20 cellular contexts compared by ENCODE assay signal in the genomic region with DNA sequence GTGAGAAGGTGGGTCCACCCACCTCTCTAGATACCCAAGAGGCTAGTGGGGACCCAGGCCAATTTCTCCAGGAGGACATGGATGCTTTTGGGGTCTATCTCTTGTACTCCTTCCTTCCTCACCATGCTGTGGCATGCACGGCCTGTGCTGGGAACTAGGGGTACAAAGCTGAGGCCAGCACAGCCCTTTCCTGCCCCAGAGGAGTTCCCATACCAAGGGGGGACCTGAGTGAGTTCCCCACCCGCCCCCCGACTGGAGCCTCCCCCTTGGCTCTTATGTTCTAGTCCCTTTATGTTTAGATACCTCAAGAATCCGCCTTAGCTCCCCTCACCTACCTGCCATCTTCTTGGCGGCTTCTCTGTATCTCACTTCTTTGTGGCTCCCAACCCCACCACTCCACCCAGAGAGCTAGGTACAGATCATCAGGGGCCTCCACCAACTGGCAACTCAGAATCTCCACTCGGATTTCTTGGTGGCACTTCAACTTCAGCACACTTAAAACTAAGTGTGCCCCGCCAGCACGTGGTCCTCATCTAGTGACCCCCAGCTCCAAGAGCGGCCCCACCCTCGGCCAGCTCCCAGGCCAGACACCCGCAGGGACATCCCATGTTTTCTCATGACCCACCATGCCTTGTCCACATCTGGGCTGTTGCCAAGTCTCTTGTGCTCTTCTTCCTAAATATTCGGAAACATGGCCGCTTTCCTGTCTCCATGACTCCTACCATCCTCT.
DNase-seq lines count a peak whose midpoint lies in the region; ATAC-seq and TF ChIP-seq lines count a peak whose summit lies in the region.
"Had no signal": no experiment of that assay in that cellular context is flagged by ENCODE, and none has a peak within 500 bp of the region (broad histone marks: within the 10 kb centered on the region; RNA-seq: fewer than 3 reads in every experiment).

No MANE protein-coding gene starts in this region.

- DNase-seq in CD14-positive monocyte (ENCODE audit: low spot score): peak; percentile 22
- DNase-seq in RWPE2 (ENCODE audit: low spot score): peak; percentile 53
- DNase-seq in islet precursor cell: peak; percentile 35
- peak; percentile 42 for DNase-seq in sigmoid colon
- no peak for DNase-seq in stimulated activated naive CD4-positive, alpha-beta T cell (lab: John Stamatoyannopoulos, UW)
- DNase-seq in HK-2 (ENCODE audit: unreplicated experiment): no peak
- DNase-seq: activated CD4-positive, alpha-beta T cell treated with anti-CD3 and anti-CD28 coated beads for 4 hours; activated naive CD4-positive, alpha-beta T cell treated with Interleukin-2 at 50 U/mL for 16 hours; CD4-positive, alpha-beta T cell; DMS153; GOT3; KG1; left colon; NCI-H187 treated with DMSO at 0.1 percent for 48 hours; NCI-H226; SIG-M5; stimulated activated CD4-positive, alpha-beta T cell treated with anti-CD3 and anti-CD28 coated beads, Interleukin-12 subunit alpha, Interleukin-12 subunit beta, amount 100 ng/mL, for 4 hours had no signal

- ATAC-seq in RWPE2 (ENCODE audit: low read depth) (no peak), GM21825 (IDR thresholded peaks at IDR 0.05; ENCODE audit: unreplicated experiment) (no peak)
- ATAC-seq: left colon had no signal

- no peaks in the 10 kb centered on the region for H3K36me3 ChIP-seq in RWPE2 (ENCODE audit: low read depth)
- no peaks in the 10 kb centered on the region for H3K36me3 ChIP-seq in sigmoid colon
- H3K36me3 ChIP-seq: ascending aorta, neural progenitor cell had no signal

- intact Hi-C loops in CD14-positive monocyte (cut with micrococcal nuclease) (no loop called here), sigmoid colon (cut with DNase I) (no loop called here)

- H3K4me1 ChIP-seq in RWPE2 (ENCODE audit: insufficient read depth, poor library complexity, severe bottlenecking) (no peaks in the 10 kb centered on the region), sigmoid colon (no peaks in the 10 kb centered on the region)
- H3K4me1 ChIP-seq: ascending aorta, neural progenitor cell had no signal

- no peak for TF ChIP-seq POLR2A in sigmoid colon (IDR thresholded peaks at IDR 0.05)

- H3K27ac ChIP-seq in RWPE2 (ENCODE audit: poor library complexity, severe bottlenecking) (no peak overlapping the region), sigmoid colon (no peak overlapping the region)
- H3K27ac ChIP-seq: ascending aorta, neural progenitor cell had no signal

- peaks cover 7 to 25% (median 14%) of the 10 kb centered on the region in 7 donors for H3K9me3 Mint-ChIP-seq in CD14-positive monocyte
- H3K9me3 Mint-ChIP-seq: CD4-positive, alpha-beta T cell had no signal

- no peak overlapping the region for H3K4me3 Mint-ChIP-seq in CD14-positive monocyte
- H3K4me3 Mint-ChIP-seq: CD4-positive, alpha-beta T cell; neural progenitor cell had no signal

- H3K4me3 ChIP-seq in RWPE2 (ENCODE audit: severe bottlenecking) (no peak overlapping the region), sigmoid colon (no peak overlapping the region)
- H3K4me3 ChIP-seq: ascending aorta, neural progenitor cell had no signal

- no peak for TF ChIP-seq CTCF in CD14-positive monocyte (IDR thresholded peaks at IDR 0.05)
- TF ChIP-seq CTCF in RWPE2 (IDR thresholded peaks at IDR 0.05; ENCODE audit: poor library complexity, severe bottlenecking): no peak
- no peak for TF ChIP-seq CTCF in sigmoid colon (IDR thresholded peaks at IDR 0.05)

- no peaks in the 10 kb centered on the region for H3K27me3 ChIP-seq in RWPE2 (ENCODE audit: insufficient read depth, poor library complexity, severe bottlenecking)
- H3K27me3 ChIP-seq in sigmoid colon: no peaks in the 10 kb centered on the region
- H3K27me3 ChIP-seq: ascending aorta, neural progenitor cell had no signal

- H3K36me3 Mint-ChIP-seq in CD14-positive monocyte: no peaks in the 10 kb centered on the region
- H3K36me3 Mint-ChIP-seq: neural progenitor cell had no signal

- 93 to 97% methylated on average over 13 of the region's 13 CpGs for WGBS in sigmoid colon, 2 donors

- peaks cover 3 to 5% (median 4%) of the 10 kb centered on the region in 3 donors for H3K27me3 Mint-ChIP-seq in CD14-positive monocyte (ENCODE audit: low read depth in 3 of 3)

- H3K9me3 ChIP-seq in RWPE2 (ENCODE audit: severe bottlenecking) (no peaks in the 10 kb centered on the region), sigmoid colon (no peaks in the 10 kb centered on the region)
- H3K9me3 ChIP-seq: ascending aorta had no signal

- no peaks in the 10 kb centered on the region for H3K4me1 Mint-ChIP-seq in CD14-positive monocyte
- H3K4me1 Mint-ChIP-seq: neural progenitor cell had no signal

- H3K27ac Mint-ChIP-seq in CD14-positive monocyte: peak overlapping the region in 2 of 7 donors; percentile 4 to 58
- H3K27ac Mint-ChIP-seq: CD4-positive, alpha-beta T cell; neural progenitor cell had no signal

- TF ChIP-seq EP300 in sigmoid colon (IDR thresholded peaks at IDR 0.05): no peak

Comparison
In these comparisons a context has a peak if more than half of its experiments do, and no peak if none do; other contexts are left out.
1. DNase-seq: peak in CD14-positive monocyte (single experiment), RWPE2 (single experiment), islet precursor cell (single experiment) and sigmoid colon (single experiment); none in stimulated activated naive CD4-positive, alpha-beta T cell (0 of 6) and HK-2 (single experiment).